Comparison of ENCODE assay signal across 14 cellular contexts in genomic region chrX:110310000-110310790, GRCh38. TPM values are rescaled to one million over a fixed set of nuclear protein-coding genes. Genes with fewer than 3 reads are reported as not detected.
DNase-seq lines count a peak whose midpoint lies in the region; ATAC-seq, FAIRE-seq and TF ChIP-seq lines count a peak whose summit lies in the region.
"Had no signal": no experiment of that assay in that cellular context is flagged by ENCODE, and none has a peak within 500 bp of the region (broad histone marks: within the 10 kb centered on the region; RNA-seq: fewer than 3 reads in every experiment).

No MANE protein-coding gene starts in this region.

- TF ChIP-seq CTCF in CD4-positive, alpha-beta T cell (IDR thresholded peaks at IDR 0.05): no peak
- TF ChIP-seq CTCF in bronchial epithelial cell (IDR thresholded peaks at IDR 0.05; ENCODE audit: insufficient read depth, low read length, severe bottlenecking) (no peak), right lobe of liver (IDR thresholded peaks at IDR 0.05) (no peak), tibial artery (IDR thresholded peaks at IDR 0.05) (no peak), upper lobe of right lung (IDR thresholded peaks at IDR 0.05) (no peak)

- WGBS in right lobe of liver (ENCODE audit: insufficient coverage, low coverage, low lambda C conversion rate, missing lambda C conversion rate): 83% methylated on average over 1 of the region's 1 CpG

- peaks cover 74% of the 10 kb centered on the region for H3K4me1 Mint-ChIP-seq in CD4-positive, alpha-beta T cell (ENCODE audit: low read depth)

- H3K27me3 ChIP-seq in CD4-positive, alpha-beta T cell (ENCODE audit: control insufficient read depth, insufficient read depth, low read length): no peaks in the 10 kb centered on the region
- no peaks in the 10 kb centered on the region for H3K27me3 ChIP-seq in bronchial epithelial cell (ENCODE audit: control insufficient read depth, insufficient read depth, low read length)
- H3K27me3 ChIP-seq in right lobe of liver: no peaks in the 10 kb centered on the region
- H3K27me3 ChIP-seq in tibial artery: no peaks in the 10 kb centered on the region
- no peaks in the 10 kb centered on the region for H3K27me3 ChIP-seq in upper lobe of right lung
- H3K27me3 ChIP-seq: gastroesophageal sphincter had no signal

- no peak for ATAC-seq in CD4-positive, alpha-beta T cell (ENCODE audit: poor library complexity)
- ATAC-seq in GM19023 (IDR thresholded peaks at IDR 0.05; ENCODE audit: unreplicated experiment) (peak; percentile 18), right lobe of liver (no peak), upper lobe of right lung (no peak)
- ATAC-seq: gastroesophageal sphincter, left cardiac atrium, sciatic nerve had no signal

- H3K36me3 Mint-ChIP-seq in CD4-positive, alpha-beta T cell (ENCODE audit: low read depth): peaks cover 4% of the 10 kb centered on the region
- H3K36me3 Mint-ChIP-seq: brain had no signal

- no peak overlapping the region for H3K27ac Mint-ChIP-seq in CD4-positive, alpha-beta T cell

- no peaks in the 10 kb centered on the region for H3K27me3 Mint-ChIP-seq in CD4-positive, alpha-beta T cell

- intact Hi-C loops in CD4-positive, alpha-beta T cell (cut with DNase I, micrococcal nuclease): loop anchor here (5.0 to 10.0 kb wide), 5 partner anchors 43 to 775 kb away; partner anchors contain the start of genes ACSL4 (in 1 of the 2) and NXT2 (in 1 of the 2)
- intact Hi-C loops in right lobe of liver (cut with DNase I): no loop called here
- intact Hi-C loops in tibial artery (cut with DNase I; ENCODE audit: low total_unique reads): no loop called here
- intact Hi-C loops in upper lobe of right lung (cut with DNase I): no loop called here

- no peak for FAIRE-seq in bronchial epithelial cell (lab: Jason Lieb, UNC)

- no peaks in the 10 kb centered on the region for H3K9me3 Mint-ChIP-seq in CD4-positive, alpha-beta T cell
- H3K9me3 Mint-ChIP-seq: brain had no signal

- DNase-seq in CD4-positive, alpha-beta T cell: no peak
- DNase-seq in NCI-H128 (lab: John Stamatoyannopoulos, UW; ENCODE audit: unreplicated experiment): peak; percentile 24
- DNase-seq in bronchial epithelial cell (ENCODE audit: low read depth): peak; percentile 7
- DNase-seq in right lobe of liver: no peak
- DNase-seq in tibial artery: no peak
- DNase-seq in COLO829 (ENCODE audit: low spot score): no peak
- no peak for DNase-seq in upper lobe of right lung
- DNase-seq: left cardiac atrium, NCI-H1092 treated with DMSO at 0.1 percent for 48 hours had no signal

- H3K4me1 ChIP-seq in right lobe of liver: no peaks in the 10 kb centered on the region
- H3K4me1 ChIP-seq in tibial artery: no peaks in the 10 kb centered on the region
- H3K4me1 ChIP-seq in upper lobe of right lung: peaks cover 3% of the 10 kb centered on the region
- H3K4me1 ChIP-seq: gastroesophageal sphincter had no signal

- POLR2A ChIA-PET in CD4-positive, alpha-beta T cell (lab: Charles Lee): interaction anchor here (1.0 kb wide), 1 partner anchor 8 kb away, joined by 3 read pairs; the partner anchor contains the start of gene AMMECR1

- no peak for TF ChIP-seq POLR2A in right lobe of liver (IDR thresholded peaks at IDR 0.05)

- H3K4me3 Mint-ChIP-seq in CD4-positive, alpha-beta T cell: peak overlapping the region; percentile 23

- CTCF ChIA-PET in CD4-positive, alpha-beta T cell (lab: Charles Lee): interaction anchor here (0.8 kb wide), 1 partner anchor 11 kb away, joined by 3 read pairs; no protein-coding TSS in a partner anchor

- no peaks in the 10 kb centered on the region for H3K9me3 ChIP-seq in CD4-positive, alpha-beta T cell (ENCODE audit: control insufficient read depth, low read length)
- H3K9me3 ChIP-seq in right lobe of liver (no peaks in the 10 kb centered on the region), tibial artery (no peaks in the 10 kb centered on the region), upper lobe of right lung (no peaks in the 10 kb centered on the region)
- H3K9me3 ChIP-seq: BLaER1 treated with 17β-estradiol and CSF1 and Interleukin-3, amounts not matched to agents 10 nM and 100 nM; gastroesophageal sphincter had no signal

- H3K27ac ChIP-seq in CD4-positive, alpha-beta T cell (ENCODE audit: low read depth, low read length): no peak overlapping the region
- H3K27ac ChIP-seq in right lobe of liver: no peak overlapping the region
- no peak overlapping the region for H3K27ac ChIP-seq in tibial artery
- H3K27ac ChIP-seq in upper lobe of right lung: no peak overlapping the region
- H3K27ac ChIP-seq: BLaER1 treated with 17β-estradiol and CSF1 and Interleukin-3, amounts not matched to agents 10 nM and 100 nM; gastroesophageal sphincter had no signal

- H3K4me3 ChIP-seq in bronchial epithelial cell (ENCODE audit: low read depth, low read length): no peak overlapping the region
- H3K4me3 ChIP-seq in right lobe of liver: no peak overlapping the region
- H3K4me3 ChIP-seq in tibial artery: no peak overlapping the region
- H3K4me3 ChIP-seq in upper lobe of right lung: no peak overlapping the region
- H3K4me3 ChIP-seq: BLaER1 treated with 17β-estradiol and CSF1 and Interleukin-3, amounts not matched to agents 10 nM and 100 nM; gastroesophageal sphincter had no signal

- H3K36me3 ChIP-seq in bronchial epithelial cell (ENCODE audit: control insufficient read depth, insufficient read depth, low read length) (no peaks in the 10 kb centered on the region), right lobe of liver (no peaks in the 10 kb centered on the region), tibial artery (no peaks in the 10 kb centered on the region), upper lobe of right lung (no peaks in the 10 kb centered on the region)
- H3K36me3 ChIP-seq: BLaER1 treated with 17β-estradiol and CSF1 and Interleukin-3, amounts not matched to agents 10 nM and 100 nM; gastroesophageal sphincter had no signal

RNA-seq across cellular contexts. Expression of gene AMMECR1, which starts 7.7 kb away (rescaled TPM):
- total RNA-seq in CD4-positive, alpha-beta T cell: 1 to 10 TPM; 7.8 to 7.9 TPM
- 19.0 and 34.1 TPM in 2 replicates for total RNA-seq in bronchial epithelial cell
- total RNA-seq in right lobe of liver: 1 to 10 TPM; 3.1 to 3.9 (median 3.4) TPM
- 6.1 TPM for total RNA-seq in upper lobe of right lung

RNA-seq across cellular contexts. Expression of gene RTL9, which starts 48.5 kb away (rescaled TPM):
- total RNA-seq in CD4-positive, alpha-beta T cell: not detected
- total RNA-seq in bronchial epithelial cell: not detected in 2 replicates
- total RNA-seq in right lobe of liver: under 1 TPM in 4 of 6 experiments, not detected in 2; 0.09 to 0.29 (median 0.14) TPM
- not detected for total RNA-seq in upper lobe of right lung

Comparison
In these comparisons a context has a peak if more than half of its experiments do, and no peak if none do; other contexts are left out.
1. DNase-seq: peak in NCI-H128 (single experiment) and bronchial epithelial cell (single experiment); none in CD4-positive, alpha-beta T cell (0 of 10), right lobe of liver (0 of 3), tibial artery (0 of 2), COLO829 (single experiment) and upper lobe of right lung (single experiment).
2. intact Hi-C loops: an anchor here in CD4-positive, alpha-beta T cell (5.0 to 10.0 kb wide); none called in right lobe of liver, tibial artery and upper lobe of right lung.